Comparison of ENCODE assay signal across 18 cellular contexts in the genomic region with DNA sequence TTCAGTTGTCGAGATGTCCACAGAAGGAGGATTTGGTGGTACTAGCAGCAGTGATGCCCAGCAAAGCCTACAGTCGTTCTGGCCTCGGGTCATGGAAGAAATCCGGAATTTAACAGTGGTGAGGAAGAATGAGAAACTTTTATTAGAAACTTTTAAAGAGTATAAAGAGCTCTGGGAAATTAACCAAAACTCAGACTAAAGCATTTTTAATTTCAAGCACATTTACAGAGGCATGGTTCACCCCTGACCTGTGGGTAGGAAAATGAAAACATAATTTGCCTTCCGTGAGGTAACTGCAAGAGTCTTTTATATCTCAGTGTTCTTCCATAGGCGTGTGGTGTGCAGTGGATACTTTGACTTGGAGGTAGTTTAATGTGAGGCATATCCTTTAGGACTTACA. TPM values are rescaled to one million over a fixed set of nuclear protein-coding genes. Genes with fewer than 3 reads are reported as not detected.
DNase-seq lines count a peak whose midpoint lies in the region; ATAC-seq and TF ChIP-seq lines count a peak whose summit lies in the region.
"Had no signal": no experiment of that assay in that cellular context is flagged by ENCODE, and none has a peak within 500 bp of the region (broad histone marks: within the 10 kb centered on the region; RNA-seq: fewer than 3 reads in every experiment).

No MANE protein-coding gene starts in this region.

- H3K4me1 ChIP-seq in sigmoid colon, result peaks cover 0 to 79% (median 67%) of the 10 kb centered on the region in 4 donors
- peaks cover 5% of the 10 kb centered on the region for H3K4me1 ChIP-seq in GM23338 (ENCODE audit: insufficient read depth)

- no peak for ATAC-seq in GM23338
- ATAC-seq: A549, HCT116 had no signal

- H3K9me3 ChIP-seq in SK-N-MC (ENCODE audit: low read depth, low read length) (0 out of 2 replicates have a peak, but pooled peaks cover 2% of the 10 kb centered on the region), sigmoid colon (no peaks in the 10 kb centered on the region)
- H3K9me3 ChIP-seq: A549 had no signal

- H3K9me3 Mint-ChIP-seq in GM23338, result no peaks in the 10 kb centered on the region
- H3K9me3 Mint-ChIP-seq: IgD-negative memory B cell had no signal

- H3K27me3 ChIP-seq in BJ (ENCODE audit: control insufficient read depth, insufficient read depth, low read length), result no peaks in the 10 kb centered on the region
- H3K27me3 ChIP-seq in sigmoid colon, result no peaks in the 10 kb centered on the region
- no peaks in the 10 kb centered on the region for H3K27me3 ChIP-seq in GM23338 (ENCODE audit: insufficient read depth)

- no peaks in the 10 kb centered on the region for H3F3A ChIP-seq in GM23338 (replicated peaks; ENCODE audit: low read depth)

- H3K4me1 Mint-ChIP-seq in GM23338, result peaks cover 10% of the 10 kb centered on the region; the same call in 2 of the 3 replicates

- WGBS in sigmoid colon, 2 donors, result 81 to 89% methylated on average over 6 of the region's 6 CpGs

- no peak for TF ChIP-seq EP300 in sigmoid colon (IDR thresholded peaks at IDR 0.05)

- TF ChIP-seq POLR2A in sigmoid colon (IDR thresholded peaks at IDR 0.05), result no peak

- H3K4me2 ChIP-seq in GM23338, result no peak overlapping the region

- H3K27me3 Mint-ChIP-seq in GM23338 (ENCODE audit: insufficient read depth, low read depth, poor library complexity), result peaks cover 2% of the 10 kb centered on the region
- H3K27me3 Mint-ChIP-seq: IgD-negative memory B cell had no signal

- peaks cover 81% of the 10 kb centered on the region for H3K79me2 ChIP-seq in GM23338 (replicated peaks; ENCODE audit: insufficient read depth)

- POLR2A ChIA-PET in BJ (lab: Charles Lee), result interaction anchor here (0.6 kb wide), 2 partner anchors 11 to 31 kb away, joined by 3 to 5 read pairs; no protein-coding TSS in a partner anchor

- no peak overlapping the region for H2AFZ ChIP-seq in GM23338

- H4K20me1 ChIP-seq in GM23338 (replicated peaks; ENCODE audit: insufficient read depth), result peaks cover 39% of the 10 kb centered on the region

- H3K27ac ChIP-seq in SK-N-MC (peak overlapping the region; percentile 50; the same call in 1 of the 2 replicates), sigmoid colon (peak overlapping the region; percentile 55 to 72 (median 67)), GM23338 (ENCODE audit: low read depth) (no peak overlapping the region)
- H3K27ac ChIP-seq: A549 had no signal

- no peaks in the 10 kb centered on the region for H3K9me2 ChIP-seq in GM23338 (ENCODE audit: insufficient read depth)

- intact Hi-C loops in sigmoid colon (cut with DNase I), result no loop called here

- no peak overlapping the region for H3K27ac Mint-ChIP-seq in GM23338

- peaks cover 40% of the 10 kb centered on the region for H3K36me3 Mint-ChIP-seq in GM23338 (ENCODE audit: low read depth)

- H3K36me3 ChIP-seq in BJ (ENCODE audit: control insufficient read depth, insufficient read depth, low read length) (peaks cover 2% of the 10 kb centered on the region; the same call in 1 of the 2 replicates), SK-N-MC (ENCODE audit: insufficient read depth, low read length) (peaks cover 52% of the 10 kb centered on the region), sigmoid colon (peaks cover 0 to 7% (median 0%) of the 10 kb centered on the region in 4 donors), GM23338 (ENCODE audit: insufficient read depth) (peaks cover 32% of the 10 kb centered on the region)

- TF ChIP-seq CTCF in BJ (IDR thresholded peaks at IDR 0.05; ENCODE audit: insufficient read depth, low read depth, low read length), result no peak
- TF ChIP-seq CTCF in fibroblast of villous mesenchyme (IDR thresholded peaks at IDR 0.05; ENCODE audit: insufficient read depth, low read depth, low read length), result no peak
- TF ChIP-seq CTCF in sigmoid colon (IDR thresholded peaks at IDR 0.05), result no peak
- TF ChIP-seq CTCF in GM23338 (conservative IDR thresholded peaks at IDR 0.05; ENCODE audit: low read depth in 2 of 2), result no peak

- no peak overlapping the region for H3K9ac ChIP-seq in SK-N-MC (ENCODE audit: insufficient read length)

- no peak overlapping the region for H3K4me3 Mint-ChIP-seq in GM23338

- peak; percentile 70 for DNase-seq in BJ (ENCODE audit: low read depth)
- no peak for DNase-seq in SK-N-MC (ENCODE audit: low read depth, low spot score)
- DNase-seq in fibroblast of villous mesenchyme (ENCODE audit: low read depth), result peak; percentile 11
- no peak for DNase-seq in sigmoid colon
- DNase-seq in middle frontal gyrus (ENCODE audit: extremely low spot score, low spot score), result no peak
- no peak for DNase-seq in activated effector memory CD4-positive, alpha-beta T cell treated with Interleukin-2 at 50 U/mL for 16 hours
- no peak for DNase-seq in GM23338 (ENCODE audit: low spot score)
- DNase-seq: C1 segment of cervical spinal cord, DND-41, GDM1, NCI-H187, NCI-H345, NCI-H69, OCI-M1 had no signal

- CTCF ChIA-PET in BJ (lab: Yijun Ruan, JAX), result interaction anchor here (0.9 to 2.0 kb wide), 3 partner anchors 18 to 35 kb away, joined by 3 to 8 read pairs (median 5); no protein-coding TSS in a partner anchor

- H3K4me3 ChIP-seq in BJ (ENCODE audit: low read depth, low read length), result no peak overlapping the region
- no peak overlapping the region for H3K4me3 ChIP-seq in SK-N-MC
- H3K4me3 ChIP-seq in fibroblast of villous mesenchyme (ENCODE audit: low read depth, low read length), result no peak overlapping the region
- no peak overlapping the region for H3K4me3 ChIP-seq in sigmoid colon
- no peak overlapping the region for H3K4me3 ChIP-seq in GM23338
- H3K4me3 ChIP-seq: A549 had no signal

TF ChIP-seq in GM23338, 12 proteins besides CTCF, POLR2A, EP300 and RAD21:
- no peak for TF ChIP-seq POLR2AphosphoS5 (IDR thresholded peaks at IDR 0.05; ENCODE audit: low read depth)
TF ChIP-seq in GM23338: peak in this region for 0.

RNA-seq across cellular contexts. Expression of gene KCNQ4, which starts 44.8 kb away (rescaled TPM):
- 0.02 and 0.06 TPM in 2 replicates for polyA plus RNA-seq in BJ (2011; rRNA removed)
- 0.09 and 0.10 TPM in 2 replicates for polyA minus RNA-seq in BJ (2011; rRNA and poly(A)+ RNA removed)
- total RNA-seq in fibroblast of villous mesenchyme, result under 0.01 TPM in 2 replicates
- 10 to 100 TPM in 1 of 4 donors, 1 to 10 TPM in 3; 4.8 to 10.8 (median 8.7) TPM for total RNA-seq in sigmoid colon
- polyA plus RNA-seq in sigmoid colon, result 1 to 10 TPM in 1 of 3 donors, under 1 TPM in 1, not detected in 1; 0.60 to 2.6 TPM
- total RNA-seq in GM23338 (2014; rRNA removed; shearing (Covaris generic)), result 2.9 and 3.0 TPM in 2 replicates
- polyA plus RNA-seq in GM23338 (2016; fragmentation: Nextera tagmentation; extraction: Ambion mirVana), result 1.3 and 2.0 TPM in 2 replicates
- total RNA-seq: RPMI7951 had no signal
- polyA plus RNA-seq: IgD-negative memory B cell had no signal

RNA-seq across cellular contexts. Expression of gene NFYC, which starts 47.3 kb away (rescaled TPM):
- polyA plus RNA-seq in BJ (2011; rRNA removed) (35.0 and 63.2 TPM in 2 replicates), sigmoid colon (10 to 100 TPM; 39.0 to 42.9 (median 41.8) TPM), GM23338 (2016; fragmentation: Nextera tagmentation; extraction: Ambion mirVana) (34.5 and 36.2 TPM in 2 replicates)
- 50.8 and 59.2 TPM in 2 replicates for polyA minus RNA-seq in BJ (2011; rRNA and poly(A)+ RNA removed)
- total RNA-seq in fibroblast of villous mesenchyme (19.0 TPM in 2 replicates), sigmoid colon (10 to 100 TPM; 38.0 to 53.5 (median 42.1) TPM)
- total RNA-seq in GM23338 (2014; rRNA removed; shearing (Covaris generic)), result 37.8 and 42.7 TPM in 2 replicates

Comparison
In these comparisons a context has a peak if more than half of its experiments do, and no peak if none do; other contexts are left out.
1. DNase-seq: peak in BJ (single experiment) and fibroblast of villous mesenchyme (single experiment); none in SK-N-MC (single experiment), sigmoid colon (single experiment), middle frontal gyrus (single experiment), activated effector memory CD4-positive, alpha-beta T cell treated with Interleukin-2 at 50 U/mL for 16 hours (single experiment) and GM23338 (single experiment).